ENCODE assay signal across 2 cellular contexts in the genomic region with DNA sequence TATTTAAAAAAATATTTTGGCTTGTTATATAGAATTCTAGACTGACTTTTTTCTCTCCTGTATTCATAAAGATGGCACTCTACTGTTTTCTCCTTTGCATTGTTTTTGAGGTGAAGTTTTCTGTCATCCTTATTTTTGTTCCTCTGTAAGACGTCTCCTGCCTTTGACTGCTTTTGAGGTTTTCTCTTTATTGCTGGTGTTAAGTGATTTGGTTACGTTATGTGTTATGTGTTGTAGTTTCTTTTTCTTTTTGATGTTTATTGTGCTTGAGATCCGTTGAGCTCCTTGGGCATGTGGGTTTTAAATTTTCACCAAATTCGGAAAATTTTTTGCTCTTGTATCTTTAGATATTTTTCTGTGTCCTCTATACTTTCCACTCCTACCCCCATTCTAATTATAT.
TF ChIP-seq lines count a peak whose summit lies in the region.

No MANE protein-coding gene starts in this region.

TF ChIP-seq in HEK293, 187 proteins besides CTCF, POLR2A, EP300 and RAD21:
- TF ChIP-seq PRDM6 (tag by site-specific recombination; IDR thresholded peaks at IDR 0.05) (0 out of 2 replicates have a peak, but pooled peaks have one; percentile 19), YY2 (tag by site-specific recombination; IDR thresholded peaks at IDR 0.05) (no peak), ZNF830 (tag by site-specific recombination; IDR thresholded peaks at IDR 0.05; ENCODE audit: low read depth) (no peak), ZNF138 (tag by site-specific recombination; IDR thresholded peaks at IDR 0.05; ENCODE audit: borderline replicate concordance) (no peak), ZSCAN16 (tag by site-specific recombination; IDR thresholded peaks at IDR 0.05) (no peak), TSHZ1 (tag by site-specific recombination; IDR thresholded peaks at IDR 0.05; ENCODE audit: borderline replicate concordance) (no peak), REPIN1 (tag by site-specific recombination; IDR thresholded peaks at IDR 0.05; ENCODE audit: low read depth) (no peak)

TF ChIP-seq in HepG2, 621 proteins besides CTCF, POLR2A, EP300 and RAD21:
- no peak for TF ChIP-seq DZIP1 (CRISPR knock-in tag; IDR thresholded peaks at IDR 0.05)
- TF ChIP-seq, protein P1, sequence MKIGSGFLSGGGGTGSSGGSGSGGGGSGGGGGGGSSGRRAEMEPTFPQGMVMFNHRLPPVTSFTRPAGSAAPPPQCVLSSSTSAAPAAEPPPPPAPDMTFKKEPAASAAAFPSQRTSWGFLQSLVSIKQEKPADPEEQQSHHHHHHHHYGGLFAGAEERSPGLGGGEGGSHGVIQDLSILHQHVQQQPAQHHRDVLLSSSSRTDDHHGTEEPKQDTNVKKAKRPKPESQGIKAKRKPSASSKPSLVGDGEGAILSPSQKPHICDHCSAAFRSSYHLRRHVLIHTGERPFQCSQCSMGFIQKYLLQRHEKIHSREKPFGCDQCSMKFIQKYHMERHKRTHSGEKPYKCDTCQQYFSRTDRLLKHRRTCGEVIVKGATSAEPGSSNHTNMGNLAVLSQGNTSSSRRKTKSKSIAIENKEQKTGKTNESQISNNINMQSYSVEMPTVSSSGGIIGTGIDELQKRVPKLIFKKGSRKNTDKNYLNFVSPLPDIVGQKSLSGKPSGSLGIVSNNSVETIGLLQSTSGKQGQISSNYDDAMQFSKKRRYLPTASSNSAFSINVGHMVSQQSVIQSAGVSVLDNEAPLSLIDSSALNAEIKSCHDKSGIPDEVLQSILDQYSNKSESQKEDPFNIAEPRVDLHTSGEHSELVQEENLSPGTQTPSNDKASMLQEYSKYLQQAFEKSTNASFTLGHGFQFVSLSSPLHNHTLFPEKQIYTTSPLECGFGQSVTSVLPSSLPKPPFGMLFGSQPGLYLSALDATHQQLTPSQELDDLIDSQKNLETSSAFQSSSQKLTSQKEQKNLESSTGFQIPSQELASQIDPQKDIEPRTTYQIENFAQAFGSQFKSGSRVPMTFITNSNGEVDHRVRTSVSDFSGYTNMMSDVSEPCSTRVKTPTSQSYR (CRISPR knock-in tag; IDR thresholded peaks at IDR 0.05; ENCODE audit: borderline replicate concordance): no peak
- no peak for TF ChIP-seq NPAS2 (CRISPR knock-in tag; IDR thresholded peaks at IDR 0.05; ENCODE audit: borderline replicate concordance)
- no peak for TF ChIP-seq FOXA1 (IDR thresholded peaks at IDR 0.05)
- TF ChIP-seq FOXA1 (CRISPR knock-in tag; IDR thresholded peaks at IDR 0.05): no peak
- no peak for TF ChIP-seq CENPT (CRISPR knock-in tag; IDR thresholded peaks at IDR 0.05; ENCODE audit: low read depth)
- TF ChIP-seq ZNF143 (CRISPR knock-in tag; IDR thresholded peaks at IDR 0.05): no peak
- TF ChIP-seq ZNF788 (CRISPR knock-in tag; IDR thresholded peaks at IDR 0.05; ENCODE audit: borderline replicate concordance): no peak
- no peak for TF ChIP-seq ZNF883 (CRISPR knock-in tag; IDR thresholded peaks at IDR 0.05; ENCODE audit: not compliant biosample characterization)
- no peak for TF ChIP-seq ZNF3 (CRISPR knock-in tag; IDR thresholded peaks at IDR 0.05)
- no peak for TF ChIP-seq MYC (CRISPR knock-in tag; IDR thresholded peaks at IDR 0.05; ENCODE audit: borderline replicate concordance)
- no peak for TF ChIP-seq ZKSCAN1 (IDR thresholded peaks at IDR 0.05; ENCODE audit: low read length)
- TF ChIP-seq TFDP1 (CRISPR knock-in tag; IDR thresholded peaks at IDR 0.05; ENCODE audit: borderline replicate concordance): no peak
- no peak for TF ChIP-seq ZFP36L2 (CRISPR knock-in tag; IDR thresholded peaks at IDR 0.05)
- TF ChIP-seq SUZ12 (IDR thresholded peaks at IDR 0.05; ENCODE audit: low read depth, low read length): no peak
- TF ChIP-seq RBAK (CRISPR knock-in tag; IDR thresholded peaks at IDR 0.05): no peak
- TF ChIP-seq ZFP82 (CRISPR knock-in tag; IDR thresholded peaks at IDR 0.05; ENCODE audit: borderline replicate concordance): no peak
- TF ChIP-seq RNF2 (conservative IDR thresholded peaks at IDR 0.05; ENCODE audit: low read depth): no peak
